In the genomic region with DNA sequence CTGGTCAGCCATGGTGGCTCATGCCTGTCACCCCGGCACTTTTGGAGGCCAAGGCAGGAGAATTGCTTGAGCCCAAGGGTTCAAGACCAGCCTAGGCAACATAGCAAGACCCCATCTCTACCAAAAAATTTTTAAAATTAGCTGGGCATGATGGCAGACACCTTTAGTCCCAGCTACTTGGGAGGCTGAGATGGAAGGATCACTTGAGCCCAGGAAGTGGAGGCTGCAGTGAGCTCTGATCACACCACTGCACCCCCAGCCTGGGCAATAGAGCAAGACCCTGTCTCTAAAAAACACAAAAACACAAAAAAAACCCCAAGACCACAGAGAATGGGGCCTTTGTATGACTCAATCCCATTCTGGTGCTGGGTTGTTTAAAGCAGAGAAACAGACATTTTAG, we compare ENCODE assay signal across 9 cellular contexts.
"Had no signal": no experiment of that assay in that cellular context is flagged by ENCODE, and none has a peak within 500 bp of the region (broad histone marks: within the 10 kb centered on the region; RNA-seq: fewer than 3 reads in every experiment).

No MANE protein-coding gene starts in this region.

- H3K4me3 ChIP-seq: GM23248, HAP-1 had no signal

- H2AFZ ChIP-seq: GM23248 had no signal

- ATAC-seq: HCT116 had no signal

- H3K9me3 ChIP-seq: HAP-1 had no signal

- H3K4me2 ChIP-seq: KMS-11 had no signal

- H3K36me3 ChIP-seq: HAP-1 had no signal

- H3K9ac ChIP-seq: GM23248, KMS-11 had no signal

- H3K27ac ChIP-seq: GM23248, HL-60, KMS-11 had no signal

- DNase-seq: GM23248, GOT3, H7, IMR-90, KBM-7 had no signal
